ENCODE assay signal across 8 cellular contexts in the genomic region with DNA sequence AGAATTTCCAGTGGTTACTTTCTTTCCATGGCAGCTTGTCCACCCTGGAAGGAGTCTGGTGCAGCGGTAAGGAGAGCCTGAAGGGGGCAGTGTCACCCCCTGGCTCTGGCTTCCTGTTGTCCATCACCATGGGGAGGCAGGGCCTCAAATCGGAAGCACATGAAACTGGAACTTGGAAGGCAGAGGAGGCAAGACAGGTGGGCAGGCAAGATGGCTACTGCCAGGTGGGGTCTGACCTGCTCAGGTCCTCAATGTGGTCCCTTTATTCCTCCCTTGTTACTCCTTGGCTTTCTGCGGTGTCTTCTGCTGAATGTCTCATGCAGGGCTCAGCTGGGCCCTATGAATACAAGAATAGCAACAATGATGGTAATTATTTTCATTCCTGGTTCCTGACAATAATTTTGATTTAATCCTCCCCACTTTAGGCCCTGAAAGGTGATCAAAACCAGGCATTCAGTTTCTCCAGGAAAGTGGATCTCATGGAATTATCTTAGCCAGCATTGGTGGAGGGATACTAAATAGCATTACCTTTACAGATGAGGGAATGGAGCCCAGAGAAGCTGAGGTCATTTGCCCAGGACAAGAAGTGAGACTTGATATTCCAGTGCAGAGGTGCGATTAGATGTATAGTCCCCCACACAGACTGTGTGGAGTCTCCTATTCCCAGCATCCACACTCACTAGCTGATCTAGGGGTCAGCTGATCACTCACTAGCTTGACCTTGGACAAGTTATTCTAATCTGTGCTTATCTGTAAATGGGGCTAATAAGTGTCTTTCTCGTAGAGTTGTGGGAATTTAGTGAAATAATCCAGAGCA. TPM values are rescaled to one million over a fixed set of nuclear protein-coding genes. Genes with fewer than 3 reads are reported as not detected.
DNase-seq lines count a peak whose midpoint lies in the region; ATAC-seq, FAIRE-seq and TF ChIP-seq lines count a peak whose summit lies in the region.

No MANE protein-coding gene starts in this region.

- peaks cover 5% of the 10 kb centered on the region for H3K36me3 Mint-ChIP-seq in astrocyte (ENCODE audit: low read depth, unreplicated experiment)
- H3K36me3 Mint-ChIP-seq in naive thymus-derived CD4-positive, alpha-beta T cell = peaks cover 0 to 4% (median under 1%) of the 10 kb centered on the region in 5 donors

- peaks cover 4% of the 10 kb centered on the region for H4K20me1 ChIP-seq in astrocyte (ENCODE audit: insufficient read depth, low read length)

- no peak overlapping the region for H3K27ac ChIP-seq in right cardiac atrium (ENCODE audit: low read length)
- no peak overlapping the region for H3K27ac ChIP-seq in astrocyte (ENCODE audit: low read depth, low read length)
- H3K27ac ChIP-seq in naive thymus-derived CD4-positive, alpha-beta T cell (ENCODE audit: low read depth, low read length) = no peak overlapping the region

- no peaks in the 10 kb centered on the region for H3K9me3 Mint-ChIP-seq in astrocyte (ENCODE audit: unreplicated experiment)
- H3K9me3 Mint-ChIP-seq in naive thymus-derived CD4-positive, alpha-beta T cell = no peaks in the 10 kb centered on the region

- POLR2A ChIA-PET in naive thymus-derived CD4-positive, alpha-beta T cell (lab: Charles Lee) = no interaction called here

- no peaks in the 10 kb centered on the region for H3K27me3 Mint-ChIP-seq in astrocyte (ENCODE audit: low read depth, unreplicated experiment)
- no peaks in the 10 kb centered on the region for H3K27me3 Mint-ChIP-seq in naive thymus-derived CD4-positive, alpha-beta T cell

- H3K27me3 ChIP-seq in right cardiac atrium (ENCODE audit: control insufficient read depth, insufficient read depth) (no peaks in the 10 kb centered on the region), astrocyte (ENCODE audit: insufficient read depth, low read length) (no peaks in the 10 kb centered on the region)
- H3K27me3 ChIP-seq in naive thymus-derived CD4-positive, alpha-beta T cell (ENCODE audit: control insufficient read depth in 2 of 2, insufficient read depth in 2 of 2, low read length in 2 of 2) = no peaks in the 10 kb centered on the region

- CTCF ChIA-PET in naive thymus-derived CD4-positive, alpha-beta T cell (lab: Charles Lee) = interaction anchor here (0.6 to 2.6 kb wide), 3 partner anchors 15 to 106 kb away, joined by 3 to 8 read pairs (median 3); no protein-coding TSS in a partner anchor

- ATAC-seq in right cardiac atrium (peak; percentile 23), Right ventricle myocardium inferior (no peak), HG03342 (IDR thresholded peaks at IDR 0.05; ENCODE audit: unreplicated experiment) (no peak), GM19467 (IDR thresholded peaks at IDR 0.05; ENCODE audit: unreplicated experiment) (no peak)
- peak; percentile 70 for ATAC-seq in naive thymus-derived CD4-positive, alpha-beta T cell

- H3K4me1 Mint-ChIP-seq in astrocyte (ENCODE audit: low read depth, unreplicated experiment) = peaks cover 8% of the 10 kb centered on the region
- H3K4me1 Mint-ChIP-seq in naive thymus-derived CD4-positive, alpha-beta T cell = no peaks in the 10 kb centered on the region

- WGBS in right cardiac atrium = 75% methylated on average over 5 of the region's 5 CpGs

- no peak for FAIRE-seq in astrocyte (lab: Jason Lieb, UNC)

- no peak overlapping the region for H3K4me3 Mint-ChIP-seq in astrocyte (ENCODE audit: unreplicated experiment)
- H3K4me3 Mint-ChIP-seq in naive thymus-derived CD4-positive, alpha-beta T cell = no peak overlapping the region

- no peak overlapping the region for H3K9ac ChIP-seq in astrocyte (ENCODE audit: low read length)

- no peak overlapping the region for H3K27ac Mint-ChIP-seq in astrocyte (ENCODE audit: unreplicated experiment)
- H3K27ac Mint-ChIP-seq in naive thymus-derived CD4-positive, alpha-beta T cell = no peak overlapping the region

- H3K36me3 ChIP-seq in astrocyte (ENCODE audit: insufficient read depth, low read length) = no peaks in the 10 kb centered on the region
- H3K36me3 ChIP-seq in naive thymus-derived CD4-positive, alpha-beta T cell (ENCODE audit: control insufficient read depth in 2 of 3, insufficient read depth in 3 of 3, low read length in 3 of 3) = peaks cover 0 to 6% (median 0%) of the 10 kb centered on the region in 3 experiments

- no peaks in the 10 kb centered on the region for H3K79me2 ChIP-seq in astrocyte (ENCODE audit: insufficient read depth, low read length)

- H2AFZ ChIP-seq in astrocyte (ENCODE audit: low read depth, low read length) = no peak overlapping the region

- intact Hi-C loops in right cardiac atrium (cut with DNase I) (no loop called here), Right ventricle myocardium inferior (cut with DNase I) (no loop called here)
- intact Hi-C loops in naive thymus-derived CD4-positive, alpha-beta T cell (cut with micrococcal nuclease) = no loop called here

- no peak overlapping the region for H3K4me2 ChIP-seq in astrocyte (ENCODE audit: low read length)

- peak; percentile 55 for TF ChIP-seq CTCF in astrocyte (IDR thresholded peaks at IDR 0.05; ENCODE audit: insufficient read depth, low read depth, low read length)

- H3K9me3 ChIP-seq in right cardiac atrium (ENCODE audit: control insufficient read depth, low read length) (no peaks in the 10 kb centered on the region), astrocyte (ENCODE audit: insufficient read depth, low read depth, low read length) (no peaks in the 10 kb centered on the region)
- H3K9me3 ChIP-seq in naive thymus-derived CD4-positive, alpha-beta T cell (ENCODE audit: control insufficient read depth in 2 of 3, low read length in 3 of 3) = no peaks in the 10 kb centered on the region

- DNase-seq in right cardiac atrium (peak in 1 of 3 donors; percentile 48), Right ventricle myocardium inferior (ENCODE audit: missing footprints) (no peak), MV-4-11 (lab: John Stamatoyannopoulos, UW) (peak; percentile 25), astrocyte (ENCODE audit: low read depth) (no peak), mucosa of gallbladder (ENCODE audit: low spot score) (no peak)
- DNase-seq in naive thymus-derived CD4-positive, alpha-beta T cell = no peak

- H3K4me3 ChIP-seq in right cardiac atrium (ENCODE audit: low read length) (no peak overlapping the region), astrocyte (ENCODE audit: insufficient read depth, low read depth, low read length) (no peak overlapping the region)
- no peak overlapping the region for H3K4me3 ChIP-seq in naive thymus-derived CD4-positive, alpha-beta T cell (ENCODE audit: low read length)

- no peaks in the 10 kb centered on the region for H3K4me1 ChIP-seq in right cardiac atrium (ENCODE audit: control insufficient read depth, insufficient read depth, low read length)
- peaks cover 10% of the 10 kb centered on the region for H3K4me1 ChIP-seq in astrocyte (ENCODE audit: insufficient read depth, low read length)
- no peaks in the 10 kb centered on the region for H3K4me1 ChIP-seq in naive thymus-derived CD4-positive, alpha-beta T cell (ENCODE audit: control insufficient read depth in 2 of 2, insufficient read depth in 2 of 2, low read length in 2 of 2)

RNA-seq across cellular contexts. Expression of gene SNAI1, which starts 17.6 kb away (rescaled TPM):
- 1 to 10 TPM; 2.9 to 6.0 (median 3.4) TPM for total RNA-seq in right cardiac atrium
- 8.4 TPM for polyA plus RNA-seq in right cardiac atrium
- total RNA-seq in Right ventricle myocardium inferior = 0.73 TPM
- total RNA-seq in astrocyte = 9.1 and 9.5 TPM in 2 replicates
- total RNA-seq in naive thymus-derived CD4-positive, alpha-beta T cell = 1 to 10 TPM in 2 of 5 experiments, under 1 TPM in 3; 0.22 to 7.0 (median 0.34) TPM
- polyA plus RNA-seq in naive thymus-derived CD4-positive, alpha-beta T cell = under 1 TPM; 0.28 to 0.34 TPM
- 3.2 TPM for total RNA-seq in mucosa of gallbladder

RNA-seq across cellular contexts. Expression of gene RNF114, which starts 29.0 kb away (rescaled TPM):
- total RNA-seq in right cardiac atrium = 10 to 100 TPM; 44.0 to 50.0 (median 47.1) TPM
- 42.8 TPM for polyA plus RNA-seq in right cardiac atrium
- total RNA-seq in Right ventricle myocardium inferior = 47.6 TPM
- 59.4 and 62.7 TPM in 2 replicates for total RNA-seq in astrocyte
- total RNA-seq in naive thymus-derived CD4-positive, alpha-beta T cell = 100 to 1,000 TPM in 3 of 5 experiments, 10 to 100 TPM in 2; 67.1 to 113 (median 101) TPM
- polyA plus RNA-seq in naive thymus-derived CD4-positive, alpha-beta T cell = 100 to 1,000 TPM; 130 to 143 TPM
- 78.8 TPM for total RNA-seq in mucosa of gallbladder

RNA-seq across cellular contexts. Expression of gene SPATA2, which starts 49.8 kb away (rescaled TPM):
- total RNA-seq in right cardiac atrium (1 to 10 TPM; 6.4 to 8.2 (median 7.1) TPM), Right ventricle myocardium inferior (8.0 TPM), astrocyte (7.2 and 7.3 TPM in 2 replicates), mucosa of gallbladder (13.4 TPM)
- polyA plus RNA-seq in right cardiac atrium = 5.5 TPM
- total RNA-seq in naive thymus-derived CD4-positive, alpha-beta T cell = 10 to 100 TPM in 2 of 5 experiments, 1 to 10 TPM in 3; 9.0 to 18.4 (median 10.0) TPM
- 1 to 10 TPM; 2.7 to 7.4 TPM for polyA plus RNA-seq in naive thymus-derived CD4-positive, alpha-beta T cell

Comparison
In these comparisons a context has a peak if more than half of its experiments do, and no peak if none do; other contexts are left out.
1. ATAC-seq: peak in right cardiac atrium (2 of 2) and naive thymus-derived CD4-positive, alpha-beta T cell (single experiment); none in Right ventricle myocardium inferior (single experiment), HG03342 (single experiment) and GM19467 (single experiment).